ENCODE assay signal across 16 cellular contexts in genomic region chr1:160806784-160807183, GRCh38. TPM values are rescaled to one million over a fixed set of nuclear protein-coding genes. Genes with fewer than 3 reads are reported as not detected.
"Had no signal": no experiment of that assay in that cellular context is flagged by ENCODE, and none has a peak within 500 bp of the region (broad histone marks: within the 10 kb centered on the region; RNA-seq: fewer than 3 reads in every experiment).

No MANE protein-coding gene starts in this region.

- H3K27me3 Mint-ChIP-seq: activated B cell treated with CpG ODN at 0.5 μM for 24 hours had no signal

- H3K27me3 ChIP-seq: colonic mucosa, right lobe of liver, upper lobe of left lung had no signal

- H3K4me3 ChIP-seq: colonic mucosa, mucosa of descending colon, prostate gland, right lobe of liver, upper lobe of left lung had no signal

- H3K36me3 ChIP-seq: colonic mucosa, prostate gland, right lobe of liver, upper lobe of left lung had no signal

- H3K4me1 ChIP-seq: colonic mucosa, prostate gland, right lobe of liver, upper lobe of left lung had no signal

- H3K27ac ChIP-seq: colonic mucosa, prostate gland, right lobe of liver, upper lobe of left lung had no signal

- H3K27ac Mint-ChIP-seq: activated B cell treated with CpG ODN at 0.5 μM for 24 hours; nephron progenitor cell; T-helper 1 cell treated with Interleukin-12 subunit alpha and Interleukin-12 subunit beta and Interleukin-4 antibody, amounts not matched to agents 30 μg/mL and 1 μg/mL, for 36 hours had no signal

- DNase-seq: activated B cell treated with CpG ODN at 0.5 μM for 24 hours; activated CD4-positive, alpha-beta T cell treated with anti-CD3 and anti-CD28 coated beads, Interleukin-2, amount 50 U/mL, for 4 hours; activated CD8-positive, alpha-beta memory T cell treated with anti-CD3 and anti-CD28 coated beads, Interleukin-2, amount 50 U/mL, for 48 hours; colonic mucosa; foreskin melanocyte; head of caudate nucleus; mammary epithelial cell; mucosa of descending colon; nephron progenitor cell; right lobe of liver; stimulated activated naive CD4-positive, alpha-beta T cell; upper lobe of left lung had no signal

- H3K4me1 Mint-ChIP-seq: nephron progenitor cell had no signal

- H3K9me3 ChIP-seq: colonic mucosa, prostate gland had no signal

- H3K4me3 Mint-ChIP-seq: activated B cell treated with CpG ODN at 0.5 μM for 24 hours, nephron progenitor cell had no signal

- ATAC-seq: mucosa of descending colon, SK-N-SH treated with all-trans-retinoic acid at 6 μM for 48 hours had no signal

RNA-seq across cellular contexts. Expression of gene LY9, which starts 10.8 kb away (rescaled TPM):
- total RNA-seq: mammary epithelial cell, temporal lobe had no signal
- polyA plus RNA-seq: mammary epithelial cell had no signal

RNA-seq across cellular contexts. Expression of gene CD244, which starts 55.9 kb away (rescaled TPM):
- total RNA-seq: activated B cell treated with CpG ODN at 0.5 μM for 24 hours, mammary epithelial cell, temporal lobe had no signal
- polyA plus RNA-seq: mammary epithelial cell had no signal
